Comparison of ENCODE assay signal across 8 cellular contexts in the genomic region with DNA sequence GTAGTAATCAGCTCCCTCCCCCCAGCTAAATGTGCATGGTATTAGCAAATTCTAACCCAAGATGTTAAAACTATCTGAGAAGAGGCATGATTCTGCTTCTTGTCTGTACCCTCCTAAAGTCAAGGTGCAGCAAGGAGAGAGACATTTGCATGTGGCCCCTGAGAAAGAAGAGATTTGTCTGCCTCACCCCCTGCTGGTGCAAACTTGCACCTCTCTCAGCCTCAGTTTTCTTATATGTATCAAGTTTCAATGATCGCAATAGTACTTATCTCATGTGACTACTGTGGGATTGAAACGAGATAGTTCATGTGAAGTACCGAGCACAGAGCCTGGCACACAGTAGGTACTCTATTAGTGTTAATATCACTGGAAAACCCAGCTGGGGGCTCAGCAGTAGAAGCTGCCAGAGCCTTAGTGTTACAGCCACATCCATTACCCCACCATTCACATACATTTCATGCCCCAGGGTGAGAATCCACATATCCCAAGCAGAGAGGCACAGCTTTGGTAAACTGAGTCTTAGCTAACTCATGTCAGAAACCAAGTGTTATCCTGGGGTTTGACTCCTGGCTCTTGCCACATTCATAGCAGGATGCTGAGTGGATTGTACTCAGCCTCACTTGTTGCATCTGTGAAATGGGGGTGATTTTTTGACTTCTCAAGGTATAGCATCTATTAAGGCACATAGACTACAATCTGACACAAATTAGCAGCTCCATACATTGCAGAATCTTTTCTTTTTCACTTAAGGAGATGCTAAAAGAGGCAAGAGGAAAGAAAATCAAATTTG. TPM values are rescaled to one million over a fixed set of nuclear protein-coding genes. Genes with fewer than 3 reads are reported as not detected.
DNase-seq lines count a peak whose midpoint lies in the region; ATAC-seq, FAIRE-seq and TF ChIP-seq lines count a peak whose summit lies in the region.

No MANE protein-coding gene starts in this region.

- H3K4me1 ChIP-seq in A673 (ENCODE audit: insufficient read depth, low read length, poor library complexity, severe bottlenecking): no peaks in the 10 kb centered on the region
- H3K4me1 ChIP-seq in Panc1 (ENCODE audit: control insufficient read depth, insufficient read depth, low read length): peaks cover 100% of the 10 kb centered on the region

- no peak for FAIRE-seq in urothelium cell line (lab: Jason Lieb, UNC)

- H3K9me3 ChIP-seq in A673 (ENCODE audit: low read depth, low read length, poor library complexity, severe bottlenecking) (no peaks in the 10 kb centered on the region), Panc1 (ENCODE audit: control insufficient read depth, insufficient read depth, low read depth, low read length) (no peaks in the 10 kb centered on the region)

- no peak overlapping the region for H3K27ac ChIP-seq in A673 (ENCODE audit: low read depth, low read length, poor library complexity, severe bottlenecking)
- H3K27ac ChIP-seq in Panc1 (ENCODE audit: low read length): peak overlapping the region; percentile 99

- peak; percentile 27; the same call in 1 of the 2 replicates for TF ChIP-seq CTCF in A673 (conservative IDR thresholded peaks at IDR 0.05; ENCODE audit: low read depth, low read length)
- peak; percentile 59 for TF ChIP-seq CTCF in Panc1 (IDR thresholded peaks at IDR 0.05)
- peak; percentile 34 for TF ChIP-seq CTCF in fibroblast of pulmonary artery (IDR thresholded peaks at IDR 0.05; ENCODE audit: low read length, missing control alignments)

- H3K27me3 ChIP-seq in A673 (replicated peaks; ENCODE audit: insufficient read depth, low read depth, low read length, poor library complexity) (peaks cover 8% of the 10 kb centered on the region), Panc1 (ENCODE audit: control insufficient read depth, insufficient read depth, low read length) (no peaks in the 10 kb centered on the region)

- intact Hi-C loops in A673 (cut with micrococcal nuclease; ENCODE audit: unreplicated experiment) (no loop called here), Panc1 (cut with micrococcal nuclease; ENCODE audit: unreplicated experiment) (no loop called here)

- H3K36me3 ChIP-seq in A673 (ENCODE audit: insufficient read depth, low read length, poor library complexity, severe bottlenecking): no peaks in the 10 kb centered on the region
- H3K36me3 ChIP-seq in Panc1 (ENCODE audit: control insufficient read depth, insufficient read depth, low read length): peaks cover 7% of the 10 kb centered on the region; the same call in 1 of the 2 replicates

- ATAC-seq in GM18873 (IDR thresholded peaks at IDR 0.05; ENCODE audit: low FRiP score, unreplicated experiment) (peak; percentile 24), Panc1 (no peak), HG03439 (IDR thresholded peaks at IDR 0.05; ENCODE audit: unreplicated experiment) (no peak), HG03097 (IDR thresholded peaks at IDR 0.05; ENCODE audit: low FRiP score, unreplicated experiment) (no peak)

- DNase-seq in A673 (ENCODE audit: low spot score) (no peak), Panc1 (ENCODE audit: low read depth, low spot score) (no peak), fibroblast of pulmonary artery (ENCODE audit: low read depth) (no peak), urothelium cell line (ENCODE audit: low spot score) (no peak), NCI-H187 treated with DMSO at 0.1 percent for 48 hours (lab: John Stamatoyannopoulos, UW) (no peak)

- in situ Hi-C loops in Panc1 (cut with HindIII; ENCODE audit: low pct_unique_long_range_greater_than_20kb, low sequenced_read_pairs): no loop called here

- CTCF ChIA-PET in A673 (lab: Charles Lee) (no interaction called here), Panc1 (lab: Charles Lee) (interaction anchor here (0.7 to 1.1 kb wide), 2 partner anchors 204 to 237 kb away, joined by 4 to 5 read pairs; no protein-coding TSS in a partner anchor)

- no peak overlapping the region for H3K4me3 ChIP-seq in A673 (ENCODE audit: low read depth, low read length, poor library complexity, severe bottlenecking)
- no peak overlapping the region; a peak in 1 of 4 replicates for H3K4me3 ChIP-seq in Panc1 (ENCODE audit: low read depth in 2 of 2, low read length in 2 of 2)
- H3K4me3 ChIP-seq in fibroblast of pulmonary artery (replicated peaks; ENCODE audit: low read depth, low read length): no peak overlapping the region

- POLR2A ChIA-PET in A673 (lab: Charles Lee; ENCODE audit: low non-redundant PET) (no interaction called here), Panc1 (lab: Charles Lee) (interaction anchor here (0.7 kb wide), 1 partner anchor 123 kb away, joined by 3 read pairs; no protein-coding TSS in a partner anchor)

- BruUV-seq in A673 (replicated peaks; lab: Mats Ljungman, UMichigan) (no TSS peak), Panc1 (replicated peaks; lab: Mats Ljungman, UMichigan) (no TSS peak)

RNA-seq across cellular contexts. Expression of gene CD44, which starts 24.9 kb away (rescaled TPM):
- total RNA-seq in A673 (2021) (13.1 and 15.9 TPM in 2 replicates), Panc1 (2021; ENCODE audit: unreplicated experiment) (1,819 TPM)
- 1,270 TPM for polyA plus RNA-seq in Panc1 (2012; ENCODE audit: insufficient read length)

Comparison
In these comparisons a context has a peak if more than half of its experiments do, and no peak if none do; other contexts are left out.
1. RNA of gene CD44, which starts 24.9 kb away (total RNA-seq): 1,819 TPM in Panc1 (single experiment); 13.1 to 15.9 TPM in A673; every median in the first group is over 100 times any median in the second.
2. Peak in every context shown above with its lines, with median percentiles within 50 percentile points of each other: CTCF ChIP-seq.